ENCODE assay signal across 34 cellular contexts in the genomic region with DNA sequence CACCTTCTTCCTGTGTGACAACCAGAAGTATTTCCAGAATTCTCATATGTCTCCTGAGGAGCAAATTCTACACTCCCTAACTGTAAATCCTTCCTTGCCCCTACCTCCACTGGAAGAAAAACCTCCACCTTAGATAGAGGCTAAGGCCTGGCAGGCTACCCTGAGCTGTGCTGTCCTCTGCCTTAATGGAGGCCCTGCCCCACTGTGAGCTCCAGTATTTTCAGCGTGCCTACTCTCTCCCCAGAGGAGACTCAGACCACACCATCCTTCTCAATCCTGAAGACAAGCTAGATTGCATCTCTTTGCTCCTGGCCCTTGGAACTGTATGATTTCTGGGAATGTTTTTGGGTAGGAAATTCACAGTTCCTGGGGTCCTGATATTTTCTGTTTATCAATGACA.
"Had no signal": no experiment of that assay in that cellular context is flagged by ENCODE, and none has a peak within 500 bp of the region (broad histone marks: within the 10 kb centered on the region; RNA-seq: fewer than 3 reads in every experiment).

No MANE protein-coding gene starts in this region.

- DNase-seq: Karpas-422, Kasumi-1, KG1, MG63, MM.1S, MV-4-11, NCI-H1048, NCI-H1092, NCI-H1092 treated with DMSO at 0.1 percent for 48 hours, NCI-H1105, NCI-H1105 treated with DMSO at 0.1 percent for 48 hours, NCI-H1417, NCI-H1417 treated with DMSO at 0.1 percent for 48 hours, NCI-H1436, NCI-H1436 treated with DMSO at 0.1 percent for 48 hours, NCI-H146, NCI-H1694, NCI-H1694 treated with DMSO at 0.1 percent for 48 hours, NCI-H187, NCI-H187 treated with DMSO at 0.1 percent for 48 hours, NCI-H1930, NCI-H2029, NCI-H2029 treated with DMSO at 0.1 percent for 48 hours, NCI-H2081, NCI-H2081 treated with DMSO at 0.1 percent for 48 hours, NCI-H2107, NCI-H2171 treated with DMSO at 0.1 percent for 48 hours, NCI-H2227 treated with DMSO at 0.1 percent for 48 hours, NCI-H226, NCI-H345, NCI-H446, NCI-H446 treated with DMSO at 0.1 percent for 48 hours, NCI-H510A, NCI-H510A treated with DMSO at 0.1 percent for 48 hours had no signal
